In genomic region chr4:8376361-8377102, GRCh38 we compare ENCODE assay signal across 1 cellular context.
A peak's percentile ranks its signal among the peaks of the same experiment; 100 is the strongest.
TF ChIP-seq lines count a peak whose summit lies in the region.

No MANE protein-coding gene starts in this region.

TF ChIP-seq in Ishikawa, 13 proteins besides CTCF, POLR2A, EP300 and RAD21 (continued from another document):
- TF ChIP-seq MAX (IDR thresholded peaks at IDR 0.05) (peak; percentile 42; the same call in 1 of the 2 replicates), TAF1 (IDR thresholded peaks at IDR 0.05; ENCODE audit: low read depth) (no peak), REST (IDR thresholded peaks at IDR 0.05; ENCODE audit: low read depth) (no peak), TCF12 (IDR thresholded peaks at IDR 0.05; ENCODE audit: low read depth) (peak; percentile 78), NFIC (IDR thresholded peaks at IDR 0.05) (peak; percentile 84), CEBPB (IDR thresholded peaks at IDR 0.05) (no peak), FOXM1 (IDR thresholded peaks at IDR 0.05; ENCODE audit: borderline replicate concordance, low read depth) (0 out of 2 replicates have a peak, but pooled peaks have one; percentile 21), USF1 (IDR thresholded peaks at IDR 0.05) (no peak)
